In genomic region chr2:226701052-226701451, GRCh38 we compare ENCODE assay signal across 9 cellular contexts.
DNase-seq lines count a peak whose midpoint lies in the region; ATAC-seq and TF ChIP-seq lines count a peak whose summit lies in the region.
"Had no signal": no experiment of that assay in that cellular context is flagged by ENCODE, and none has a peak within 500 bp of the region (broad histone marks: within the 10 kb centered on the region; RNA-seq: fewer than 3 reads in every experiment).

No MANE protein-coding gene starts in this region.

- DNase-seq in SKM-1 (lab: John Stamatoyannopoulos, UW; ENCODE audit: unreplicated experiment) (peak; percentile 69), osteoblast (ENCODE audit: insufficient read length, low spot score, missing footprints) (peak; percentile 81), head of caudate nucleus (no peak), uterus (no peak), NCI-H1105 (lab: John Stamatoyannopoulos, UW) (no peak)
- DNase-seq: activated CD8-positive, alpha-beta memory T cell treated with anti-CD3 and anti-CD28 coated beads for 24 hours had no signal

- ATAC-seq in GM18873 (IDR thresholded peaks at IDR 0.05; ENCODE audit: low FRiP score, unreplicated experiment): peak; percentile 72
- ATAC-seq in HG03045 (IDR thresholded peaks at IDR 0.05; ENCODE audit: unreplicated experiment): peak; percentile 85

- H3K27me3 ChIP-seq in osteoblast (ENCODE audit: insufficient read depth, low read length) (no peaks in the 10 kb centered on the region), uterus (no peaks in the 10 kb centered on the region)

- no peak for TF ChIP-seq POLR2A in uterus (IDR thresholded peaks at IDR 0.05)

- no peaks in the 10 kb centered on the region for H3K9me3 ChIP-seq in osteoblast (ENCODE audit: low read depth, low read length)
- H3K9me3 ChIP-seq in uterus: no peaks in the 10 kb centered on the region

- no peaks in the 10 kb centered on the region for H4K20me1 ChIP-seq in osteoblast (ENCODE audit: insufficient read depth, low read length)

- H3K36me3 ChIP-seq in osteoblast (ENCODE audit: insufficient read depth, low read length): no peaks in the 10 kb centered on the region
- H3K36me3 ChIP-seq in uterus: no peaks in the 10 kb centered on the region

- H3K4me1 ChIP-seq in osteoblast (ENCODE audit: insufficient read depth, low read length) (peaks cover 23% of the 10 kb centered on the region), uterus (no peaks in the 10 kb centered on the region)

- intact Hi-C loops in head of caudate nucleus (cut with DNase I): no loop called here
- intact Hi-C loops in uterus (cut with DNase I; ENCODE audit: low total_unique reads): no loop called here

- TF ChIP-seq CTCF in osteoblast (IDR thresholded peaks at IDR 0.05; ENCODE audit: extremely low read depth, low read depth, low read length) (no peak), uterus (IDR thresholded peaks at IDR 0.05) (no peak)

- H3K4me2 ChIP-seq in osteoblast (ENCODE audit: insufficient read depth, low read length): peak overlapping the region; percentile 16

- no peak overlapping the region for H3K4me3 ChIP-seq in osteoblast (ENCODE audit: insufficient read depth, low read length)
- no peak overlapping the region for H3K4me3 ChIP-seq in uterus

- H3K79me2 ChIP-seq in osteoblast (ENCODE audit: insufficient read depth, low read length): no peaks in the 10 kb centered on the region

- H3K27ac ChIP-seq in osteoblast (ENCODE audit: low read depth, low read length) (peak overlapping the region; percentile 44), uterus (no peak overlapping the region)
- H3K27ac ChIP-seq: epithelial cell of prostate had no signal

- peak overlapping the region; percentile 6 for H2AFZ ChIP-seq in osteoblast (ENCODE audit: low read length)

Comparison
In these comparisons a context has a peak if more than half of its experiments do, and no peak if none do; other contexts are left out.
1. DNase-seq: peak in SKM-1 (single experiment) and osteoblast (single experiment); none in head of caudate nucleus (0 of 42), uterus (0 of 2) and NCI-H1105 (single experiment).